8 cellular contexts compared by ENCODE assay signal in genomic region chr4:121072836-121073362, GRCh38. TPM values are rescaled to one million over a fixed set of nuclear protein-coding genes. Genes with fewer than 3 reads are reported as not detected.
DNase-seq lines count a peak whose midpoint lies in the region; ATAC-seq and TF ChIP-seq lines count a peak whose summit lies in the region.

No MANE protein-coding gene starts in this region.

- intact Hi-C loops in activated CD4-positive, alpha-beta memory T cell treated with anti-CD3 and anti-CD28 coated beads for 36 hours (cut with micrococcal nuclease) = loop anchor here (2.0 to 5.0 kb wide), 3 partner anchors 32 to 309 kb away; partner anchors contain the start of gene QRFPR
- intact Hi-C loops in heart right ventricle (cut with DNase I) = loop anchor here in 3 of 10 donors (1.0 to 10.0 kb wide), 4 partner anchors 41 to 151 kb away; partner anchors contain the start of gene PRDM5 (in 3 of the 3)

- DNase-seq in DMS 273 (lab: John Stamatoyannopoulos, UW; ENCODE audit: unreplicated experiment) (peak; percentile 12), DMS 273 treated with DMSO at 0.1 percent for 48 hours (lab: John Stamatoyannopoulos, UW) (no peak), heart right ventricle (no peak), kidney glomerular epithelial cell (lab: John Stamatoyannopoulos, UW) (no peak), SK-N-DZ (ENCODE audit: low spot score) (no peak)
- DNase-seq in activated CD4-positive, alpha-beta memory T cell treated with anti-CD3 and anti-CD28 coated beads for 36 hours = no peak

- WGBS in heart right ventricle, 2 donors = 0 to 1% methylated on average over 27 of the region's 27 CpGs

- no peaks in the 10 kb centered on the region for H3K9me3 Mint-ChIP-seq in activated CD4-positive, alpha-beta memory T cell treated with anti-CD3 and anti-CD28 coated beads for 36 hours

- H3K36me3 ChIP-seq in heart right ventricle (no peaks in the 10 kb centered on the region), rectal smooth muscle tissue (ENCODE audit: control insufficient read depth, insufficient read depth, low read length) (no peaks in the 10 kb centered on the region)

- no peak for TF ChIP-seq CTCF in heart right ventricle (IDR thresholded peaks at IDR 0.05)

- no peak overlapping the region for H3K9ac ChIP-seq in rectal smooth muscle tissue (ENCODE audit: low read length)

- peak overlapping the region in 7 of 10 donors; percentile 54 to 86 (median 75) for H3K27ac ChIP-seq in heart right ventricle
- H3K27ac ChIP-seq in rectal smooth muscle tissue (ENCODE audit: low read depth, low read length) = no peak overlapping the region

- POLR2A ChIA-PET in activated CD4-positive, alpha-beta memory T cell treated with anti-CD3 and anti-CD28 coated beads for 36 hours (lab: Charles Lee) = no interaction called here

- no peaks in the 10 kb centered on the region for H3K36me3 Mint-ChIP-seq in activated CD4-positive, alpha-beta memory T cell treated with anti-CD3 and anti-CD28 coated beads for 36 hours

- CTCF ChIA-PET in activated CD4-positive, alpha-beta memory T cell treated with anti-CD3 and anti-CD28 coated beads for 36 hours (lab: Charles Lee) = no interaction called here

- peak overlapping the region; percentile 69 for H3K4me3 Mint-ChIP-seq in activated CD4-positive, alpha-beta memory T cell treated with anti-CD3 and anti-CD28 coated beads for 36 hours

- H3K4me1 ChIP-seq in heart right ventricle = peaks cover 0 to 25% (median 17%) of the 10 kb centered on the region in 9 donors
- H3K4me1 ChIP-seq in rectal smooth muscle tissue (ENCODE audit: control insufficient read depth, insufficient read depth, low read length) = no peaks in the 10 kb centered on the region

- H3K27me3 ChIP-seq in heart right ventricle (peaks cover 0 to 81% (median 13%) of the 10 kb centered on the region in 7 donors), rectal smooth muscle tissue (ENCODE audit: control insufficient read depth, insufficient read depth, low read length) (peaks cover 4% of the 10 kb centered on the region)

- H3K4me3 ChIP-seq in heart right ventricle (peak overlapping the region; percentile 32 to 72 (median 62)), rectal smooth muscle tissue (ENCODE audit: low read length) (peak overlapping the region; percentile 84)

- H3K9me3 ChIP-seq in heart right ventricle = no peaks in the 10 kb centered on the region

- H3K27ac Mint-ChIP-seq in activated CD4-positive, alpha-beta memory T cell treated with anti-CD3 and anti-CD28 coated beads for 36 hours = no peak overlapping the region

- peaks cover 18% of the 10 kb centered on the region for H3K4me1 Mint-ChIP-seq in activated CD4-positive, alpha-beta memory T cell treated with anti-CD3 and anti-CD28 coated beads for 36 hours (ENCODE audit: low read depth)

- peaks cover 57% of the 10 kb centered on the region for H3K27me3 Mint-ChIP-seq in activated CD4-positive, alpha-beta memory T cell treated with anti-CD3 and anti-CD28 coated beads for 36 hours

- ATAC-seq in heart right ventricle = peak; percentile 7 to 41 (median 24)
- ATAC-seq in GM18907 (IDR thresholded peaks at IDR 0.05; ENCODE audit: unreplicated experiment) = no peak

RNA-seq across cellular contexts. Expression of gene NDNF, which starts 0.6 kb away (rescaled TPM):
- not detected for total RNA-seq in activated CD4-positive, alpha-beta memory T cell treated with anti-CD3 and anti-CD28 coated beads for 36 hours
- 10 to 100 TPM in 2 of 10 donors, 1 to 10 TPM in 8; 3.4 to 17.9 (median 7.3) TPM for total RNA-seq in heart right ventricle
- 1 to 10 TPM; 2.8 to 4.6 TPM for polyA plus RNA-seq in heart right ventricle
- 3.2 and 3.8 TPM in 2 replicates for polyA plus RNA-seq in SK-N-DZ (2014; cell fraction: cytosol; rRNA removed)
- polyA plus RNA-seq in SK-N-DZ (2014; cell fraction: nucleus; rRNA removed) = 1.2 and 2.0 TPM in 2 replicates
